In genomic region chr11:65569973-65570918, GRCh38 we compare ENCODE assay signal across 1 cellular context.
TF ChIP-seq lines count a peak whose summit lies in the region.

Gene ZNRD2 (plus strand): TSS chr11:65570477. CDS start chr11:65570492, 15 bp downstream.

TF ChIP-seq in K562, 482 proteins besides CTCF, POLR2A, EP300 and RAD21 (continued from another document):
- TF ChIP-seq PKNOX1 (IDR thresholded peaks at IDR 0.05) (peak; percentile 96), FOXK2 (conservative IDR thresholded peaks at IDR 0.05 in 1 of 2, IDR thresholded peaks at IDR 0.05 in 1 of 2; ENCODE audit: low read depth in 2 of 2) (peak; percentile 98 to 99), SIX5 (IDR thresholded peaks at IDR 0.05; ENCODE audit: borderline replicate concordance in 1 of 2, insufficient read depth in 1 of 2, low read depth in 1 of 2, low read length in 2 of 2) (peak; percentile 68 to 84), UBTF (IDR thresholded peaks at IDR 0.05; ENCODE audit: borderline replicate concordance in 1 of 2, low read depth in 2 of 2, low read length in 2 of 2) (peak in 1 of 2 experiments; percentile 84; a peak in 2 of 4 replicates), HDAC2 (IDR thresholded peaks at IDR 0.05) (peak; percentile 89; the same call in 1 of the 2 replicates), ZSCAN32 (CRISPR knock-in tag; IDR thresholded peaks at IDR 0.05) (no peak), KLF16 (IDR thresholded peaks at IDR 0.05) (peak; percentile 48; the same call in 1 of the 2 replicates), NKRF (IDR thresholded peaks at IDR 0.05; ENCODE audit: borderline replicate concordance) (peak; percentile 96; the same call in 1 of the 2 replicates), SRF (CRISPR knock-in tag; IDR thresholded peaks at IDR 0.05) (peak in 1 of 2 experiments; percentile 5; a peak in 2 of 4 replicates), TRIM28 (IDR thresholded peaks at IDR 0.05) (no peak), ZBTB12 (CRISPR knock-in tag; IDR thresholded peaks at IDR 0.05) (peak; percentile 98), TAF7 (tag; IDR thresholded peaks at IDR 0.05) (0 out of 2 replicates have a peak, but pooled peaks have one; percentile 42), ETV1 (tag; conservative IDR thresholded peaks at IDR 0.05; ENCODE audit: low read depth) (peak; percentile 97), CBX5 (IDR thresholded peaks at IDR 0.05; ENCODE audit: borderline replicate concordance, low read depth) (peak; percentile 44; the same call in 1 of the 2 replicates), SFPQ (IDR thresholded peaks at IDR 0.05; ENCODE audit: low read depth, low read length) (no peak), HDAC8 (tag; IDR thresholded peaks at IDR 0.05) (0 out of 2 replicates have a peak, but pooled peaks have one; percentile 15), DEAF1 (CRISPR knock-in tag; IDR thresholded peaks at IDR 0.05) (peak; percentile 62), FIP1L1 (IDR thresholded peaks at IDR 0.05; ENCODE audit: low read depth, low read length, poor library complexity, severe bottlenecking) (peak; percentile 65), ESRRB (CRISPR knock-in tag; IDR thresholded peaks at IDR 0.05; ENCODE audit: borderline replicate concordance) (no peak), ELF2 (CRISPR knock-in tag; IDR thresholded peaks at IDR 0.05) (peak; percentile 77), GMEB1 (CRISPR knock-in tag; IDR thresholded peaks at IDR 0.05) (peak; percentile 84), RHOXF2B (CRISPR knock-in tag; conservative IDR thresholded peaks at IDR 0.05) (no peak), NEUROD1 (IDR thresholded peaks at IDR 0.05; ENCODE audit: borderline replicate concordance, low read depth, low read length, partially characterized antibody) (peak; percentile 55), PHF21A (IDR thresholded peaks at IDR 0.05; ENCODE audit: borderline replicate concordance, low read depth) (0 out of 2 replicates have a peak, but pooled peaks have one; percentile 26), RBM22 (IDR thresholded peaks at IDR 0.05; ENCODE audit: low read depth, low read length, poor library complexity, severe bottlenecking) (no peak)
